19 cellular contexts compared by ENCODE assay signal in genomic region chr1:201294876-201295275, GRCh38. TPM values are rescaled to one million over a fixed set of nuclear protein-coding genes. Genes with fewer than 3 reads are reported as not detected.
DNase-seq lines count a peak whose midpoint lies in the region; ATAC-seq and TF ChIP-seq lines count a peak whose summit lies in the region.
"Had no signal": no experiment of that assay in that cellular context is flagged by ENCODE, and none has a peak within 500 bp of the region (broad histone marks: within the 10 kb centered on the region; RNA-seq: fewer than 3 reads in every experiment).

No MANE protein-coding gene starts in this region.

- intact Hi-C loops in right cardiac atrium (cut with DNase I): no loop called here

- H3K4me1 ChIP-seq in endodermal cell (ENCODE audit: control insufficient read depth, insufficient read depth, low read length) (no peaks in the 10 kb centered on the region), right cardiac atrium (ENCODE audit: control insufficient read depth, insufficient read depth, low read length) (no peaks in the 10 kb centered on the region)

- H3K27me3 Mint-ChIP-seq in endodermal cell (ENCODE audit: insufficient read depth) (peaks cover 8% of the 10 kb centered on the region), neural crest cell (ENCODE audit: low read depth) (peaks cover 9% of the 10 kb centered on the region), type B pancreatic cell (peaks cover 7% of the 10 kb centered on the region)

- TF ChIP-seq CTCF in endodermal cell (conservative IDR thresholded peaks at IDR 0.05) (no peak), neural crest cell (conservative IDR thresholded peaks at IDR 0.05) (no peak), type B pancreatic cell (conservative IDR thresholded peaks at IDR 0.05) (no peak)

- no peaks in the 10 kb centered on the region for H3K36me3 ChIP-seq in endodermal cell (ENCODE audit: control insufficient read depth, insufficient read depth, low read length)

- no peak overlapping the region for H3K4me3 Mint-ChIP-seq in endodermal cell
- no peak overlapping the region for H3K4me3 Mint-ChIP-seq in neural crest cell
- no peak overlapping the region for H3K4me3 Mint-ChIP-seq in type B pancreatic cell

- WGBS in endodermal cell (ENCODE audit: insufficient coverage in 1 of 2, insufficient read length in 1 of 2), 2 experiments: 58 to 82% methylated on average over 2 of the region's 2 CpGs
- WGBS in right cardiac atrium: 87% methylated on average over 2 of the region's 2 CpGs

- H3K27ac Mint-ChIP-seq in endodermal cell (no peak overlapping the region), neural crest cell (ENCODE audit: unreplicated experiment) (peak overlapping the region; percentile 59), type B pancreatic cell (peak overlapping the region; percentile 61)

- H3K27me3 ChIP-seq in endodermal cell (ENCODE audit: control insufficient read depth, insufficient read depth, low read length, poor library complexity, severe bottlenecking) (peaks cover 8% of the 10 kb centered on the region), right cardiac atrium (ENCODE audit: control insufficient read depth, insufficient read depth) (no peaks in the 10 kb centered on the region)

- H3K9me3 ChIP-seq in endodermal cell (ENCODE audit: control insufficient read depth, low read length): no peaks in the 10 kb centered on the region
- H3K9me3 ChIP-seq in right cardiac atrium (ENCODE audit: control insufficient read depth, low read length): no peaks in the 10 kb centered on the region

- ATAC-seq in GM18511 (IDR thresholded peaks at IDR 0.05; ENCODE audit: unreplicated experiment) (no peak), GM18870 (IDR thresholded peaks at IDR 0.05; ENCODE audit: unreplicated experiment) (no peak), right cardiac atrium (no peak)
- ATAC-seq: HepG2 had no signal

- H3K4me1 Mint-ChIP-seq in endodermal cell (peaks cover 7% of the 10 kb centered on the region), neural crest cell (peaks cover 8% of the 10 kb centered on the region), type B pancreatic cell (ENCODE audit: unreplicated experiment) (peaks cover 17% of the 10 kb centered on the region)

- H3K4me3 ChIP-seq in endodermal cell (ENCODE audit: low read length) (no peak overlapping the region), right cardiac atrium (ENCODE audit: low read length) (no peak overlapping the region)

- H3K27ac ChIP-seq in endodermal cell (ENCODE audit: low read depth, low read length): peak overlapping the region; percentile 16
- no peak overlapping the region for H3K27ac ChIP-seq in right cardiac atrium (ENCODE audit: low read length)
- H3K27ac ChIP-seq: 22Rv1 had no signal

- H3K9me3 Mint-ChIP-seq in endodermal cell (no peaks in the 10 kb centered on the region), neural crest cell (no peaks in the 10 kb centered on the region), type B pancreatic cell (no peaks in the 10 kb centered on the region)

- H3K36me3 Mint-ChIP-seq in endodermal cell (ENCODE audit: low read depth) (no peaks in the 10 kb centered on the region), neural crest cell (ENCODE audit: low read depth) (no peaks in the 10 kb centered on the region), type B pancreatic cell (no peaks in the 10 kb centered on the region)

- peak; percentile 7 to 16 for DNase-seq in NCI-H524 (lab: John Stamatoyannopoulos, UW)
- no peak for DNase-seq in NCI-H524 treated with DMSO at 0.1 percent for 48 hours (lab: John Stamatoyannopoulos, UW)
- DNase-seq in endodermal cell: no peak
- DNase-seq in neural crest cell (ENCODE audit: low read depth, low spot score): no peak
- no peak for DNase-seq in type B pancreatic cell (ENCODE audit: extremely low spot score, unreplicated experiment)
- DNase-seq in right cardiac atrium: no peak
- DNase-seq: C1 segment of cervical spinal cord; EL; H7; MM.1S; NCI-H1105 treated with DMSO at 0.1 percent for 48 hours; NCI-H2029; NCI-H510A treated with DMSO at 0.1 percent for 48 hours; NK-92 treated with Interleukin-12 subunit alpha and Interleukin-12 subunit beta, amount 100 ng/mL, for 24 hours; OCI-M1 had no signal

- no peak overlapping the region for H3K9ac ChIP-seq in endodermal cell (ENCODE audit: extremely low read depth, low read length, poor library complexity, severe bottlenecking)

RNA-seq across cellular contexts. Expression of gene PKP1, which starts 11.6 kb away (rescaled TPM):
- under 1 TPM; 0.18 to 0.44 TPM for total RNA-seq in endodermal cell
- not detected for polyA plus RNA-seq in endodermal cell (2013, experiment 1 of 2)
- not detected for polyA plus RNA-seq in endodermal cell (2013, experiment 2 of 2)
- total RNA-seq in neural crest cell: not detected in 2 replicates
- 7.6 and 30.7 TPM in 2 replicates for total RNA-seq in type B pancreatic cell (ENCODE audit: low replicate concordance)
- under 1 TPM in 2 of 4 donors, not detected in 2; 0.03 to 0.22 TPM for total RNA-seq in right cardiac atrium
- 0.02 TPM for polyA plus RNA-seq in right cardiac atrium
- total RNA-seq: H7, HepG2 had no signal
- polyA plus RNA-seq: HepG2 had no signal

Comparison
In these comparisons a context has a peak if more than half of its experiments do, and no peak if none do; other contexts are left out.
1. DNase-seq: peak in NCI-H524 (2 of 2); none in NCI-H524 treated with DMSO at 0.1 percent for 48 hours (single experiment), endodermal cell (single experiment), neural crest cell (single experiment), type B pancreatic cell (single experiment) and right cardiac atrium (0 of 3).